Comparison of ENCODE assay signal across 9 cellular contexts in genomic region chr1:197675475-197676324, GRCh38.
DNase-seq lines count a peak whose midpoint lies in the region; ATAC-seq and TF ChIP-seq lines count a peak whose summit lies in the region.
"Had no signal": no experiment of that assay in that cellular context is flagged by ENCODE, and none has a peak within 500 bp of the region (broad histone marks: within the 10 kb centered on the region; RNA-seq: fewer than 3 reads in every experiment).

No MANE protein-coding gene starts in this region.

- ATAC-seq in body of pancreas (peak; percentile 79), lung (ENCODE audit: insufficient read depth, low FRiP score) (peak; percentile 72), GM19397 (IDR thresholded peaks at IDR 0.05; ENCODE audit: unreplicated experiment) (no peak), GM18858 (IDR thresholded peaks at IDR 0.05; ENCODE audit: unreplicated experiment) (no peak)

- POLR2A ChIA-PET in AG04450 (lab: Yijun Ruan, JAX): interaction anchor here (0.6 kb wide), 1 partner anchor 15 kb away, joined by 3 read pairs; no protein-coding TSS in a partner anchor

- H3K27me3 ChIP-seq in AG04450 (ENCODE audit: control insufficient read depth, insufficient read depth, low read length) (no peaks in the 10 kb centered on the region), body of pancreas (no peaks in the 10 kb centered on the region), lung (ENCODE audit: control insufficient read depth, insufficient read depth) (no peaks in the 10 kb centered on the region)

- H3K4me1 ChIP-seq in body of pancreas (peaks cover 23% of the 10 kb centered on the region), lung (ENCODE audit: control insufficient read depth in 2 of 2, insufficient read depth in 2 of 2, low read length in 2 of 2) (peaks cover 0 to 8% of the 10 kb centered on the region in 2 donors)

- DNase-seq in AG04450 (ENCODE audit: low read depth, low spot score) (no peak), MV-4-11 (lab: John Stamatoyannopoulos, UW) (peak; percentile 35), body of pancreas (peak; percentile 12 to 30 (median 24)), lung (ENCODE audit: low spot score) (no peak), hippocampal formation (lab: John Stamatoyannopoulos, UW) (no peak), NCI-H510A treated with DMSO at 0.1 percent for 48 hours (lab: John Stamatoyannopoulos, UW) (no peak)
- DNase-seq: stimulated activated CD4-positive, alpha-beta T cell treated with anti-CD3 and anti-CD28 coated beads, Interleukin-4, amount 100 ng/mL, for 24 hours had no signal

- TF ChIP-seq CTCF in AG04450 (IDR thresholded peaks at IDR 0.05; ENCODE audit: low read depth, low read length) (no peak), body of pancreas (IDR thresholded peaks at IDR 0.05) (no peak), lung (IDR thresholded peaks at IDR 0.05; ENCODE audit: control extremely low read depth, extremely low read depth) (no peak)

- H3K27ac ChIP-seq in AG04450 (ENCODE audit: low read depth, low read length) (no peak overlapping the region), body of pancreas (no peak overlapping the region), lung (ENCODE audit: low read depth in 1 of 2, low read length in 1 of 2) (no peak overlapping the region)

- no peaks in the 10 kb centered on the region for H3K9me3 ChIP-seq in AG04450 (ENCODE audit: control insufficient read depth, insufficient read depth, low read length)
- no peaks in the 10 kb centered on the region for H3K9me3 ChIP-seq in body of pancreas
- H3K9me3 ChIP-seq in lung (ENCODE audit: control insufficient read depth in 2 of 2, insufficient read depth in 1 of 2, low read length in 1 of 2): no peaks in the 10 kb centered on the region

- CTCF ChIA-PET in AG04450 (lab: Charles Lee): interaction anchor here (0.6 to 1.3 kb wide), 4 partner anchors 106 to 455 kb away, joined by 3 to 4 read pairs (median 4); no protein-coding TSS in a partner anchor

- no peak for TF ChIP-seq POLR2A in body of pancreas (IDR thresholded peaks at IDR 0.05)

- peak overlapping the region; percentile 22 for H3K4me3 ChIP-seq in AG04450 (ENCODE audit: low read depth, low read length)
- H3K4me3 ChIP-seq in body of pancreas: no peak overlapping the region
- no peak overlapping the region for H3K4me3 ChIP-seq in lung

- H3K36me3 ChIP-seq in body of pancreas (replicated peaks in 1 of 2; ENCODE audit: insufficient read depth in 1 of 2, low read depth in 2 of 2) (no peaks in the 10 kb centered on the region), lung (ENCODE audit: control insufficient read depth in 2 of 2, insufficient read depth in 2 of 2, low read length in 2 of 2) (no peaks in the 10 kb centered on the region)

- intact Hi-C loops in body of pancreas (cut with DNase I): no loop called here

- WGBS in body of pancreas, 2 donors: 22 to 27% methylated on average over 6 of the region's 6 CpGs
- WGBS in lung, 2 donors: 40 to 53% methylated on average over 6 of the region's 6 CpGs

Comparison
In these comparisons a context has a peak if more than half of its experiments do, and no peak if none do; other contexts are left out.
1. DNase-seq: peak in MV-4-11 (single experiment) and body of pancreas (4 of 4); none in AG04450 (single experiment), lung (single experiment), hippocampal formation (0 of 2) and NCI-H510A treated with DMSO at 0.1 percent for 48 hours (single experiment).
2. ATAC-seq: peak in body of pancreas (single experiment) and lung (single experiment); none in GM19397 (single experiment) and GM18858 (single experiment).